Comparison of ENCODE assay signal across 8 cellular contexts in genomic region chr15:70098461-70099166, GRCh38. TPM values are rescaled to one million over a fixed set of nuclear protein-coding genes. Genes with fewer than 3 reads are reported as not detected.
A peak's percentile ranks its signal among the peaks of the same experiment; 100 is the strongest.
DNase-seq lines count a peak whose midpoint lies in the region; ATAC-seq, FAIRE-seq and TF ChIP-seq lines count a peak whose summit lies in the region.

No MANE protein-coding gene starts in this region.

- no peaks in the 10 kb centered on the region for H3K27me3 ChIP-seq in CD4-positive, CD25-positive, alpha-beta regulatory T cell (ENCODE audit: control insufficient read depth, insufficient read depth, low read length)
- peaks cover 14 to 15% of the 10 kb centered on the region in 2 experiments for H3K27me3 ChIP-seq in mesenchymal stem cell (ENCODE audit: control insufficient read depth in 1 of 2, insufficient read depth in 1 of 2, low read length in 2 of 2)

- no peak for FAIRE-seq in D721Med (lab: Jason Lieb, UNC)

- H2AFZ ChIP-seq in mesenchymal stem cell (ENCODE audit: low read depth, low read length): peak overlapping the region; percentile 57

- peak overlapping the region; percentile 99 to 100 (median 100) for H3K27ac Mint-ChIP-seq in CD4-positive, CD25-positive, alpha-beta regulatory T cell
- H3K27ac Mint-ChIP-seq in WTC11: peak overlapping the region; percentile 94
- H3K27ac Mint-ChIP-seq in stimulated activated naive CD8-positive, alpha-beta T cell treated with anti-CD3 and anti-CD28 coated beads, Interleukin-15, Interleukin-2, amounts not matched to agents 100 ng/mL and 50 ng/mL, for 24 hours: peak overlapping the region; percentile 93

- peak overlapping the region in 1 of 2 experiments; percentile 92 for H2BK12ac ChIP-seq in mesenchymal stem cell (ENCODE audit: low read length in 2 of 2)

- H3K36me3 Mint-ChIP-seq in CD4-positive, CD25-positive, alpha-beta regulatory T cell: no peaks in the 10 kb centered on the region
- H3K36me3 Mint-ChIP-seq in WTC11: no peaks in the 10 kb centered on the region
- H3K36me3 Mint-ChIP-seq in stimulated activated naive CD8-positive, alpha-beta T cell treated with anti-CD3 and anti-CD28 coated beads, Interleukin-15, Interleukin-2, amounts not matched to agents 100 ng/mL and 50 ng/mL, for 24 hours (ENCODE audit: low read depth): peaks cover 13% of the 10 kb centered on the region

- peak overlapping the region; percentile 92 for H3K9ac ChIP-seq in mesenchymal stem cell (ENCODE audit: low read length)

- H3K9me3 ChIP-seq in CD4-positive, CD25-positive, alpha-beta regulatory T cell (ENCODE audit: control insufficient read depth in 2 of 2, low read length in 2 of 2): no peaks in the 10 kb centered on the region
- H3K9me3 ChIP-seq in mesenchymal stem cell (ENCODE audit: control insufficient read depth, low read length): no peaks in the 10 kb centered on the region

- ATAC-seq in CD4-positive, CD25-positive, alpha-beta regulatory T cell (ENCODE audit: low read depth in 2 of 2): no peak
- peak; percentile 1 for ATAC-seq in HG03442 (IDR thresholded peaks at IDR 0.05; ENCODE audit: unreplicated experiment)
- 0 out of 2 replicates have a peak, but pooled peaks have one; percentile 1 for ATAC-seq in WTC11
- no peak for ATAC-seq in GM21390 (IDR thresholded peaks at IDR 0.05; ENCODE audit: unreplicated experiment)

- no peak overlapping the region for H2AK5ac ChIP-seq in mesenchymal stem cell (ENCODE audit: low read length, severe bottlenecking)

- H3K23ac ChIP-seq in mesenchymal stem cell (ENCODE audit: low read length in 2 of 2): peak overlapping the region in 1 of 2 experiments; percentile 64

- peaks cover 10 to 54% (median 29%) of the 10 kb centered on the region in 4 donors for H3K4me1 Mint-ChIP-seq in CD4-positive, CD25-positive, alpha-beta regulatory T cell
- peaks cover 43% of the 10 kb centered on the region for H3K4me1 Mint-ChIP-seq in WTC11
- peaks cover 51% of the 10 kb centered on the region for H3K4me1 Mint-ChIP-seq in stimulated activated naive CD8-positive, alpha-beta T cell treated with anti-CD3 and anti-CD28 coated beads, Interleukin-15, Interleukin-2, amounts not matched to agents 100 ng/mL and 50 ng/mL, for 24 hours (ENCODE audit: low read depth)

- H3K27ac ChIP-seq in CD4-positive, CD25-positive, alpha-beta regulatory T cell (ENCODE audit: insufficient read depth, low read length, poor library complexity, severe bottlenecking): peak overlapping the region; percentile 92
- no peak overlapping the region for H3K27ac ChIP-seq in mesenchymal stem cell (ENCODE audit: low read length, poor library complexity, severe bottlenecking)

- peaks cover 38% of the 10 kb centered on the region for H3K27me3 Mint-ChIP-seq in CD4-positive, CD25-positive, alpha-beta regulatory T cell
- H3K27me3 Mint-ChIP-seq in WTC11 (ENCODE audit: low read depth): peaks cover 32% of the 10 kb centered on the region
- H3K27me3 Mint-ChIP-seq in stimulated activated naive CD8-positive, alpha-beta T cell treated with anti-CD3 and anti-CD28 coated beads, Interleukin-15, Interleukin-2, amounts not matched to agents 100 ng/mL and 50 ng/mL, for 24 hours: peaks cover 18% of the 10 kb centered on the region

- under 1% methylated on average over 52 of the region's 60 CpGs for WGBS in mesenchymal stem cell

- no peak for TF ChIP-seq CTCF in WTC11 (IDR thresholded peaks at IDR 0.05)
- TF ChIP-seq CTCF in D721Med (IDR thresholded peaks at IDR 0.05; ENCODE audit: insufficient read depth, missing control alignments): no peak

- H3K9me3 Mint-ChIP-seq in CD4-positive, CD25-positive, alpha-beta regulatory T cell: no peaks in the 10 kb centered on the region
- no peaks in the 10 kb centered on the region for H3K9me3 Mint-ChIP-seq in WTC11
- no peaks in the 10 kb centered on the region for H3K9me3 Mint-ChIP-seq in stimulated activated naive CD8-positive, alpha-beta T cell treated with anti-CD3 and anti-CD28 coated beads, Interleukin-15, Interleukin-2, amounts not matched to agents 100 ng/mL and 50 ng/mL, for 24 hours

- POLR2A ChIA-PET in WTC11 (lab: Charles Lee): interaction anchor here (0.6 to 4.6 kb wide), 16 partner anchors 8 to 264 kb away, joined by 3 to 44 read pairs (median 3); no protein-coding TSS in a partner anchor

- peak overlapping the region; percentile 89 for H2BK120ac ChIP-seq in mesenchymal stem cell (ENCODE audit: low read depth, low read length)

- peak overlapping the region; percentile 98 for H2BK15ac ChIP-seq in mesenchymal stem cell (ENCODE audit: low read depth, poor library complexity, severe bottlenecking)

- H3K79me1 ChIP-seq in mesenchymal stem cell (replicated peaks; ENCODE audit: low read length, poor library complexity, severe bottlenecking): peaks cover 13% of the 10 kb centered on the region

- peak overlapping the region; percentile 99 to 100 (median 100) for H3K4me3 Mint-ChIP-seq in CD4-positive, CD25-positive, alpha-beta regulatory T cell
- H3K4me3 Mint-ChIP-seq in WTC11: peak overlapping the region; percentile 98
- peak overlapping the region; percentile 89 for H3K4me3 Mint-ChIP-seq in stimulated activated naive CD8-positive, alpha-beta T cell treated with anti-CD3 and anti-CD28 coated beads, Interleukin-15, Interleukin-2, amounts not matched to agents 100 ng/mL and 50 ng/mL, for 24 hours

- H3K4ac ChIP-seq in mesenchymal stem cell (ENCODE audit: low read depth in 1 of 2, low read length in 2 of 2): peak overlapping the region; percentile 95

- H4K8ac ChIP-seq in mesenchymal stem cell (ENCODE audit: low read length): peak overlapping the region; percentile 75

- peak overlapping the region; percentile 96 for H3K4me2 ChIP-seq in mesenchymal stem cell (ENCODE audit: low read length, poor library complexity, severe bottlenecking)

- peaks cover 4% of the 10 kb centered on the region for H3K36me3 ChIP-seq in CD4-positive, CD25-positive, alpha-beta regulatory T cell (ENCODE audit: control insufficient read depth, insufficient read depth, low read length)
- H3K36me3 ChIP-seq in mesenchymal stem cell (ENCODE audit: control insufficient read depth in 1 of 2, insufficient read depth in 2 of 2, low read depth in 1 of 2, low read length in 2 of 2): peaks cover 0 to 4% of the 10 kb centered on the region in 2 experiments

- peak overlapping the region; percentile 68 to 80 for H3K14ac ChIP-seq in mesenchymal stem cell (ENCODE audit: low read length in 2 of 2)

- peak overlapping the region; percentile 94 for H4K91ac ChIP-seq in mesenchymal stem cell (ENCODE audit: low read length)

- H2BK5ac ChIP-seq in mesenchymal stem cell (ENCODE audit: low read depth, low read length, poor library complexity, severe bottlenecking): no peak overlapping the region

- CTCF ChIA-PET in WTC11 (lab: Charles Lee): interaction anchor here (0.9 to 1.7 kb wide), 5 partner anchors 13 to 265 kb away, joined by 3 to 6 read pairs (median 5); no protein-coding TSS in a partner anchor

- peak overlapping the region; percentile 79 for H3K4me3 ChIP-seq in CD4-positive, CD25-positive, alpha-beta regulatory T cell (ENCODE audit: low read depth, low read length)
- peak overlapping the region; percentile 60 to 94 for H3K4me3 ChIP-seq in mesenchymal stem cell (ENCODE audit: insufficient read depth in 1 of 2, low read depth in 1 of 2, low read length in 2 of 2)

- H3K18ac ChIP-seq in mesenchymal stem cell (ENCODE audit: low read depth in 1 of 2, low read length in 2 of 2): peak overlapping the region; percentile 95 to 97

- H3K4me1 ChIP-seq in CD4-positive, CD25-positive, alpha-beta regulatory T cell (ENCODE audit: control insufficient read depth, insufficient read depth, low read length, poor library complexity, severe bottlenecking): peaks cover 61% of the 10 kb centered on the region
- peaks cover 25% of the 10 kb centered on the region for H3K4me1 ChIP-seq in mesenchymal stem cell (ENCODE audit: control insufficient read depth, insufficient read depth, low read depth, low read length)

- peak; percentile 36 to 53 (median 49) for DNase-seq in CD4-positive, CD25-positive, alpha-beta regulatory T cell
- DNase-seq in WTC11 (ENCODE audit: low spot score): peak; percentile 54
- DNase-seq in ecto neural progenitor cell (ENCODE audit: low spot score): peak; percentile 86
- peak; percentile 66 for DNase-seq in mesenchymal stem cell
- DNase-seq in D721Med (ENCODE audit: insufficient read length, low spot score): no peak

TF ChIP-seq in WTC11, 78 proteins besides CTCF, POLR2A, EP300 and RAD21 (continues in another document):
- TF ChIP-seq TEAD1 (CRISPR knock-in tag; IDR thresholded peaks at IDR 0.05) (0 out of 2 replicates have a peak, but pooled peaks have one; percentile 17), ZNF423 (CRISPR knock-in tag; IDR thresholded peaks at IDR 0.05) (no peak), GABPB1 (CRISPR knock-in tag; IDR thresholded peaks at IDR 0.05) (0 out of 2 replicates have a peak, but pooled peaks have one; percentile 10)

RNA-seq across cellular contexts. Expression of gene TLE3, which starts 0.9 kb away (rescaled TPM):
- 115 TPM for total RNA-seq in CD4-positive, CD25-positive, alpha-beta regulatory T cell
- 10 to 100 TPM in 3 of 4 donors, 1 to 10 TPM in 1; 8.4 to 13.9 (median 11.7) TPM for polyA plus RNA-seq in CD4-positive, CD25-positive, alpha-beta regulatory T cell
- 66.8 to 78.7 TPM (median 68.0 TPM) in 3 replicates for total RNA-seq in WTC11 (2021)
- polyA plus RNA-seq in mesenchymal stem cell (2013, experiment 1 of 2): 42.9 TPM
- polyA plus RNA-seq in mesenchymal stem cell (2013, experiment 2 of 2): 39.2 TPM

Comparison
In these comparisons a context has a peak if more than half of its experiments do, and no peak if none do; other contexts are left out.
1. ATAC-seq: peak in HG03442 (single experiment) and WTC11 (single experiment); none in CD4-positive, CD25-positive, alpha-beta regulatory T cell (0 of 2) and GM21390 (single experiment).
2. Peak in every context shown above with its lines, with median percentiles within 50 percentile points of each other: H3K27ac Mint-ChIP-seq and H3K4me3 Mint-ChIP-seq.